1 cellular context compared by ENCODE assay signal in the genomic region with DNA sequence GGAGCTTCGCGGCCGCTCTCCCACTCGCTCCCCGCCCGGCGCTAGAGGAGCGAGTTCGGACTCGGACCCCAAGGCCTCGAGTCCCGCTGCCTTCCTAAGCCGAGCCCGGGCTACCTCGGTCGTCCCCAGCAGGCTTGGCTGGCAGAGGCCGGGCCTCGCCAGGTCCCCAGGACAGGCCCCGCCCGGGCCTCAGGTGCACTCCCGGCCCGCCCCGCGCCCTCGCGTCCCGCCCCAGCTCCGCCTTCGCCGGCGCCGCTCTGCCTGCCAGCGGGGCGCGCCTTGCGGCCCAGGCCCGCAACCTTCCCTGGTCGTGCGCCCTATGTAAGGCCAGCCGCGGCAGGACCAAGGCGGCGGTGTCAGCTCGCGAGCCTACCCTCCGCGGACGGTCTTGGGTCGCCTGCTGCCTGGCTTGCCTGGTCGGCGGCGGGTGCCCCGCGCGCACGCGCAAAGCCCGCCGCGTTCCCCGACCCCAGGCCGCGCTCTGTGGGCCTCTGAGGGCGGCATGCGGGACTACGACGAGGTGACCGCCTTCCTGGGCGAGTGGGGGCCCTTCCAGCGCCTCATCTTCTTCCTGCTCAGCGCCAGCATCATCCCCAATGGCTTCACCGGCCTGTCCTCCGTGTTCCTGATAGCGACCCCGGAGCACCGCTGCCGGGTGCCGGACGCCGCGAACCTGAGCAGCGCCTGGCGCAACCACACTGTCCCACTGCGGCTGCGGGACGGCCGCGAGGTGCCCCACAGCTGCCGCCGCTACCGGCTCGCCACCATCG.
TF ChIP-seq lines count a peak whose summit lies in the region.

SLC22A5 (plus strand) TSS at position 240 of the 770 bp plus-strand sequence; CDS start at position 503, 263 bp downstream.

TF ChIP-seq in GM12878, 131 proteins besides CTCF, POLR2A, EP300 and RAD21 (continued from another document and continues in another):
- TF ChIP-seq ZNF592 (IDR thresholded peaks at IDR 0.05): no peak
- peak; percentile 81 for TF ChIP-seq LARP7 (IDR thresholded peaks at IDR 0.05)
- TF ChIP-seq, protein P1, sequence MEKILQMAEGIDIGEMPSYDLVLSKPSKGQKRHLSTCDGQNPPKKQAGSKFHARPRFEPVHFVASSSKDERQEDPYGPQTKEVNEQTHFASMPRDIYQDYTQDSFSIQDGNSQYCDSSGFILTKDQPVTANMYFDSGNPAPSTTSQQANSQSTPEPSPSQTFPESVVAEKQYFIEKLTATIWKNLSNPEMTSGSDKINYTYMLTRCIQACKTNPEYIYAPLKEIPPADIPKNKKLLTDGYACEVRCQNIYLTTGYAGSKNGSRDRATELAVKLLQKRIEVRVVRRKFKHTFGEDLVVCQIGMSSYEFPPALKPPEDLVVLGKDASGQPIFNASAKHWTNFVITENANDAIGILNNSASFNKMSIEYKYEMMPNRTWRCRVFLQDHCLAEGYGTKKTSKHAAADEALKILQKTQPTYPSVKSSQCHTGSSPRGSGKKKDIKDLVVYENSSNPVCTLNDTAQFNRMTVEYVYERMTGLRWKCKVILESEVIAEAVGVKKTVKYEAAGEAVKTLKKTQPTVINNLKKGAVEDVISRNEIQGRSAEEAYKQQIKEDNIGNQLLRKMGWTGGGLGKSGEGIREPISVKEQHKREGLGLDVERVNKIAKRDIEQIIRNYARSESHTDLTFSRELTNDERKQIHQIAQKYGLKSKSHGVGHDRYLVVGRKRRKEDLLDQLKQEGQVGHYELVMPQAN (conservative IDR thresholded peaks at IDR 0.05): 0 out of 2 replicates have a peak, but pooled peaks have one; percentile 38
- TF ChIP-seq SMARCA5 (IDR thresholded peaks at IDR 0.05): 0 out of 2 replicates have a peak, but pooled peaks have one; percentile 59
- no peak; the same call in 1 of the 2 replicates for TF ChIP-seq HDGF (IDR thresholded peaks at IDR 0.05)
- no peak for TF ChIP-seq SMC3 (IDR thresholded peaks at IDR 0.05; ENCODE audit: borderline replicate concordance, low read length)
- TF ChIP-seq ZBED1 (IDR thresholded peaks at IDR 0.05; ENCODE audit: borderline replicate concordance): no peak
- no peak for TF ChIP-seq USF2 (IDR thresholded peaks at IDR 0.05; ENCODE audit: borderline replicate concordance, low read depth, low read length)
- TF ChIP-seq HDAC6 (IDR thresholded peaks at IDR 0.05; ENCODE audit: unreplicated experiment): peak; percentile 28
- TF ChIP-seq BCL11A (IDR thresholded peaks at IDR 0.05; ENCODE audit: low read depth, low read length): no peak
- TF ChIP-seq CHD4 (IDR thresholded peaks at IDR 0.05): no peak
- TF ChIP-seq, protein P2, sequence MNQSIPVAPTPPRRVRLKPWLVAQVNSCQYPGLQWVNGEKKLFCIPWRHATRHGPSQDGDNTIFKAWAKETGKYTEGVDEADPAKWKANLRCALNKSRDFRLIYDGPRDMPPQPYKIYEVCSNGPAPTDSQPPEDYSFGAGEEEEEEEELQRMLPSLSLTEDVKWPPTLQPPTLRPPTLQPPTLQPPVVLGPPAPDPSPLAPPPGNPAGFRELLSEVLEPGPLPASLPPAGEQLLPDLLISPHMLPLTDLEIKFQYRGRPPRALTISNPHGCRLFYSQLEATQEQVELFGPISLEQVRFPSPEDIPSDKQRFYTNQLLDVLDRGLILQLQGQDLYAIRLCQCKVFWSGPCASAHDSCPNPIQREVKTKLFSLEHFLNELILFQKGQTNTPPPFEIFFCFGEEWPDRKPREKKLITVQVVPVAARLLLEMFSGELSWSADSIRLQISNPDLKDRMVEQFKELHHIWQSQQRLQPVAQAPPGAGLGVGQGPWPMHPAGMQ (IDR thresholded peaks at IDR 0.05; ENCODE audit: borderline replicate concordance): no peak
- no peak for TF ChIP-seq TCF12 (IDR thresholded peaks at IDR 0.05; ENCODE audit: low read depth, low read length)
- no peak for TF ChIP-seq BRCA1 (IDR thresholded peaks at IDR 0.05; ENCODE audit: low read depth, low read length)
- no peak for TF ChIP-seq JUNB (IDR thresholded peaks at IDR 0.05)
- TF ChIP-seq, protein P3, sequence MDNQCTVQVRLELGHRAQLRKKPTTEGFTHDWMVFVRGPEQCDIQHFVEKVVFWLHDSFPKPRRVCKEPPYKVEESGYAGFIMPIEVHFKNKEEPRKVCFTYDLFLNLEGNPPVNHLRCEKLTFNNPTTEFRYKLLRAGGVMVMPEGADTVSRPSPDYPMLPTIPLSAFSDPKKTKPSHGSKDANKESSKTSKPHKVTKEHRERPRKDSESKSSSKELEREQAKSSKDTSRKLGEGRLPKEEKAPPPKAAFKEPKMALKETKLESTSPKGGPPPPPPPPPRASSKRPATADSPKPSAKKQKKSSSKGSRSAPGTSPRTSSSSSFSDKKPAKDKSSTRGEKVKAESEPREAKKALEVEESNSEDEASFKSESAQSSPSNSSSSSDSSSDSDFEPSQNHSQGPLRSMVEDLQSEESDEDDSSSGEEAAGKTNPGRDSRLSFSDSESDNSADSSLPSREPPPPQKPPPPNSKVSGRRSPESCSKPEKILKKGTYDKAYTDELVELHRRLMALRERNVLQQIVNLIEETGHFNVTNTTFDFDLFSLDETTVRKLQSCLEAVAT (IDR thresholded peaks at IDR 0.05): no peak
- TF ChIP-seq, protein P4, sequence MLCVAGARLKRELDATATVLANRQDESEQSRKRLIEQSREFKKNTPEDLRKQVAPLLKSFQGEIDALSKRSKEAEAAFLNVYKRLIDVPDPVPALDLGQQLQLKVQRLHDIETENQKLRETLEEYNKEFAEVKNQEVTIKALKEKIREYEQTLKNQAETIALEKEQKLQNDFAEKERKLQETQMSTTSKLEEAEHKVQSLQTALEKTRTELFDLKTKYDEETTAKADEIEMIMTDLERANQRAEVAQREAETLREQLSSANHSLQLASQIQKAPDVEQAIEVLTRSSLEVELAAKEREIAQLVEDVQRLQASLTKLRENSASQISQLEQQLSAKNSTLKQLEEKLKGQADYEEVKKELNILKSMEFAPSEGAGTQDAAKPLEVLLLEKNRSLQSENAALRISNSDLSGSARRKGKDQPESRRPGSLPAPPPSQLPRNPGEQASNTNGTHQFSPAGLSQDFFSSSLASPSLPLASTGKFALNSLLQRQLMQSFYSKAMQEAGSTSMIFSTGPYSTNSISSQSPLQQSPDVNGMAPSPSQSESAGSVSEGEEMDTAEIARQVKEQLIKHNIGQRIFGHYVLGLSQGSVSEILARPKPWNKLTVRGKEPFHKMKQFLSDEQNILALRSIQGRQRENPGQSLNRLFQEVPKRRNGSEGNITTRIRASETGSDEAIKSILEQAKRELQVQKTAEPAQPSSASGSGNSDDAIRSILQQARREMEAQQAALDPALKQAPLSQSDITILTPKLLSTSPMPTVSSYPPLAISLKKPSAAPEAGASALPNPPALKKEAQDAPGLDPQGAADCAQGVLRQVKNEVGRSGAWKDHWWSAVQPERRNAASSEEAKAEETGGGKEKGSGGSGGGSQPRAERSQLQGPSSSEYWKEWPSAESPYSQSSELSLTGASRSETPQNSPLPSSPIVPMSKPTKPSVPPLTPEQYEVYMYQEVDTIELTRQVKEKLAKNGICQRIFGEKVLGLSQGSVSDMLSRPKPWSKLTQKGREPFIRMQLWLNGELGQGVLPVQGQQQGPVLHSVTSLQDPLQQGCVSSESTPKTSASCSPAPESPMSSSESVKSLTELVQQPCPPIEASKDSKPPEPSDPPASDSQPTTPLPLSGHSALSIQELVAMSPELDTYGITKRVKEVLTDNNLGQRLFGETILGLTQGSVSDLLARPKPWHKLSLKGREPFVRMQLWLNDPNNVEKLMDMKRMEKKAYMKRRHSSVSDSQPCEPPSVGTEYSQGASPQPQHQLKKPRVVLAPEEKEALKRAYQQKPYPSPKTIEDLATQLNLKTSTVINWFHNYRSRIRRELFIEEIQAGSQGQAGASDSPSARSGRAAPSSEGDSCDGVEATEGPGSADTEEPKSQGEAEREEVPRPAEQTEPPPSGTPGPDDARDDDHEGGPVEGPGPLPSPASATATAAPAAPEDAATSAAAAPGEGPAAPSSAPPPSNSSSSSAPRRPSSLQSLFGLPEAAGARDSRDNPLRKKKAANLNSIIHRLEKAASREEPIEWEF (IDR thresholded peaks at IDR 0.05; ENCODE audit: insufficient replicate concordance, low read depth, low read length): no peak
- TF ChIP-seq IKZF1 (conservative IDR thresholded peaks at IDR 0.05): peak; percentile 61
- no peak for TF ChIP-seq SREBF1 (IDR thresholded peaks at IDR 0.05; ENCODE audit: low read length)
- TF ChIP-seq SMAD1 (IDR thresholded peaks at IDR 0.05; ENCODE audit: low read depth, partially characterized antibody): no peak
- no peak for TF ChIP-seq EGR1 (IDR thresholded peaks at IDR 0.05; ENCODE audit: borderline replicate concordance in 1 of 2, low read depth in 2 of 2, low read length in 2 of 2)
- no peak for TF ChIP-seq MYC (IDR thresholded peaks at IDR 0.05; ENCODE audit: insufficient read depth, insufficient read length, insufficient replicate concordance, low read length, severe bottlenecking)
- TF ChIP-seq RUNX3 (IDR thresholded peaks at IDR 0.05; ENCODE audit: low read length): no peak
- TF ChIP-seq RCOR1 (conservative IDR thresholded peaks at IDR 0.05; ENCODE audit: low read depth, low read length): no peak
- no peak for TF ChIP-seq TARDBP (IDR thresholded peaks at IDR 0.05; ENCODE audit: borderline replicate concordance)
- no peak for TF ChIP-seq GABPA (IDR thresholded peaks at IDR 0.05; ENCODE audit: low read depth)
- no peak for TF ChIP-seq NFIC (IDR thresholded peaks at IDR 0.05; ENCODE audit: low read depth, low read length)
- peak; percentile 43; the same call in 1 of the 2 replicates for TF ChIP-seq NRF1 (conservative IDR thresholded peaks at IDR 0.05; ENCODE audit: low read depth, low read length)
- TF ChIP-seq SIN3A (IDR thresholded peaks at IDR 0.05; ENCODE audit: low read depth, low read length): no peak
- no peak for TF ChIP-seq MTA3 (IDR thresholded peaks at IDR 0.05; ENCODE audit: borderline replicate concordance, low read length)
- TF ChIP-seq E4F1 (IDR thresholded peaks at IDR 0.05; ENCODE audit: borderline replicate concordance, partially characterized antibody): no peak
- TF ChIP-seq SMAD5 (IDR thresholded peaks at IDR 0.05; ENCODE audit: low read depth): no peak
- no peak; the same call in 1 of the 2 replicates for TF ChIP-seq NR2F1 (conservative IDR thresholded peaks at IDR 0.05)
- TF ChIP-seq ZNF384 (IDR thresholded peaks at IDR 0.05; ENCODE audit: borderline replicate concordance, low read depth, low read length): no peak
- no peak for TF ChIP-seq MAX (IDR thresholded peaks at IDR 0.05; ENCODE audit: low read depth, low read length)
- TF ChIP-seq MEF2A (IDR thresholded peaks at IDR 0.05; ENCODE audit: insufficient read depth, low read depth, low read length): no peak
- no peak for TF ChIP-seq POLR2AphosphoS5 (IDR thresholded peaks at IDR 0.05; ENCODE audit: low read length)
- TF ChIP-seq HCFC1 (IDR thresholded peaks at IDR 0.05; ENCODE audit: low read length): no peak
- no peak for TF ChIP-seq NFYA (IDR thresholded peaks at IDR 0.05; ENCODE audit: borderline replicate concordance, low read depth, low read length)
